11 cellular contexts compared by ENCODE assay signal in genomic region chr1:14571810-14572767, GRCh38. TPM values are rescaled to one million over a fixed set of nuclear protein-coding genes. Genes with fewer than 3 reads are reported as not detected.
A peak's percentile ranks its signal among the peaks of the same experiment; 100 is the strongest.
DNase-seq lines count a peak whose midpoint lies in the region; ATAC-seq, FAIRE-seq and TF ChIP-seq lines count a peak whose summit lies in the region.
"Had no signal": no experiment of that assay in that cellular context is flagged by ENCODE, and none has a peak within 500 bp of the region (broad histone marks: within the 10 kb centered on the region; RNA-seq: fewer than 3 reads in every experiment).

No MANE protein-coding gene starts in this region.

- no peak overlapping the region for H3K14ac ChIP-seq in neuronal stem cell (ENCODE audit: low read length)

- no peak overlapping the region for H2BK15ac ChIP-seq in neuronal stem cell (ENCODE audit: low read length)

- H3K4me3 Mint-ChIP-seq in chondrocyte (ENCODE audit: unreplicated experiment): no peak overlapping the region
- H3K4me3 Mint-ChIP-seq: activated T-cell treated with anti-CD3 and anti-CD28 coated beads, Interleukin-2, amount 50 U/mL, for 24 hours; T-helper 17 cell had no signal

- peaks cover 2% of the 10 kb centered on the region for H3K27me3 Mint-ChIP-seq in chondrocyte (ENCODE audit: low read depth)
- H3K27me3 Mint-ChIP-seq: T-helper 17 cell had no signal

- H3K79me1 ChIP-seq in neuronal stem cell (ENCODE audit: low read depth, low read length): no peaks in the 10 kb centered on the region

- H3K27ac ChIP-seq in neuronal stem cell (replicated peaks; ENCODE audit: low read length) (no peak overlapping the region), small intestine (ENCODE audit: low read depth in 1 of 2, low read length in 1 of 2) (no peak overlapping the region)
- H3K27ac ChIP-seq: upper lobe of left lung had no signal

- no peak overlapping the region for H3K4ac ChIP-seq in neuronal stem cell (ENCODE audit: low read length)

- H3K4me2 ChIP-seq in neuronal stem cell (ENCODE audit: insufficient read depth, low read length, poor library complexity, severe bottlenecking): no peak overlapping the region

- H2AFZ ChIP-seq in neuronal stem cell (ENCODE audit: low read length): peak overlapping the region; percentile 62

- WGBS in neuronal stem cell (ENCODE audit: extremely low coverage in 2 of 2, insufficient read length in 2 of 2, insufficient replicate concordance in 1 of 2), 2 donors: no CpG with 5 or more reads among the region's 17 CpGs
- 85 to 96% (median 93%) methylated on average over 17 of the region's 17 CpGs for WGBS in small intestine, 3 donors

- no peaks in the 10 kb centered on the region for H3K4me1 Mint-ChIP-seq in chondrocyte (ENCODE audit: low read depth)
- H3K4me1 Mint-ChIP-seq: T-helper 17 cell had no signal

- peaks cover 0 to 25% of the 10 kb centered on the region in 2 donors for H3K9me3 ChIP-seq in neuronal stem cell (replicated peaks in 1 of 2; ENCODE audit: control insufficient read depth in 2 of 2, insufficient read depth in 1 of 2, low read depth in 1 of 2, low read length in 2 of 2)
- no peaks in the 10 kb centered on the region for H3K9me3 ChIP-seq in small intestine (ENCODE audit: control insufficient read depth, low read depth)

- H3K18ac ChIP-seq in neuronal stem cell (ENCODE audit: low read length): peak overlapping the region; percentile 44

- no peak overlapping the region for H3K27ac Mint-ChIP-seq in chondrocyte (ENCODE audit: unreplicated experiment)
- H3K27ac Mint-ChIP-seq: activated T-cell treated with anti-CD3 and anti-CD28 coated beads, Interleukin-2, amount 50 U/mL, for 24 hours; T-helper 17 cell had no signal

- H3K27me3 ChIP-seq in H7 (ENCODE audit: control insufficient read depth, insufficient read depth, low read length) (no peaks in the 10 kb centered on the region), neuronal stem cell (ENCODE audit: control insufficient read depth in 3 of 3, insufficient read depth in 3 of 3, low read depth in 1 of 3, low read length in 3 of 3) (no peaks in the 10 kb centered on the region), small intestine (ENCODE audit: control insufficient read depth in 2 of 2, insufficient read depth in 2 of 2, low read length in 2 of 2) (no peaks in the 10 kb centered on the region)
- H3K27me3 ChIP-seq: upper lobe of left lung had no signal

- no peaks in the 10 kb centered on the region for H3K36me3 Mint-ChIP-seq in chondrocyte (ENCODE audit: low read depth)

- H3K4me3 ChIP-seq in H7 (ENCODE audit: insufficient read depth, low read depth, low read length) (no peak overlapping the region), neuronal stem cell (ENCODE audit: low read length in 2 of 2) (no peak overlapping the region), small intestine (ENCODE audit: low read depth in 1 of 2, low read length in 2 of 2) (no peak overlapping the region)
- H3K4me3 ChIP-seq: upper lobe of left lung had no signal

- no peak overlapping the region for H2AK5ac ChIP-seq in neuronal stem cell (ENCODE audit: low read depth, low read length)

- no peak overlapping the region for H2BK12ac ChIP-seq in neuronal stem cell (ENCODE audit: low read length)

- H3K23ac ChIP-seq in neuronal stem cell (ENCODE audit: low read depth, low read length, poor library complexity): no peak overlapping the region

- H2BK120ac ChIP-seq in neuronal stem cell (ENCODE audit: low read depth, low read length): no peak overlapping the region

- no peak overlapping the region for H4K8ac ChIP-seq in neuronal stem cell (ENCODE audit: low read depth, low read length)

- no peak for ATAC-seq in HG03354 (IDR thresholded peaks at IDR 0.05; ENCODE audit: poor library complexity, severe bottlenecking, unreplicated experiment)
- no peak for ATAC-seq in HG03097 (IDR thresholded peaks at IDR 0.05; ENCODE audit: low FRiP score, unreplicated experiment)
- ATAC-seq: T-helper 17 cell had no signal

- H3K36me3 ChIP-seq in H7 (replicated peaks; ENCODE audit: control insufficient read depth, insufficient read depth, low read length) (no peaks in the 10 kb centered on the region), neuronal stem cell (replicated peaks in 1 of 2; ENCODE audit: control insufficient read depth in 2 of 2, insufficient read depth in 2 of 2, low read length in 2 of 2) (no peaks in the 10 kb centered on the region), small intestine (ENCODE audit: control insufficient read depth in 2 of 2, insufficient read depth in 2 of 2, low read length in 2 of 2) (no peaks in the 10 kb centered on the region)
- H3K36me3 ChIP-seq: upper lobe of left lung had no signal

- no peak overlapping the region for H3K9ac ChIP-seq in neuronal stem cell (ENCODE audit: low read depth, low read length, poor library complexity)

- no peak overlapping the region for H4K91ac ChIP-seq in neuronal stem cell (ENCODE audit: low read depth, low read length, poor library complexity)

- peak; percentile 12 for TF ChIP-seq CTCF in chondrocyte (IDR thresholded peaks at IDR 0.05)

- H3K4me1 ChIP-seq in neuronal stem cell (ENCODE audit: control insufficient read depth in 2 of 2, insufficient read depth in 1 of 2, low read depth in 1 of 2, low read length in 2 of 2) (peaks cover 0 to 1% of the 10 kb centered on the region in 2 donors), small intestine (ENCODE audit: control insufficient read depth in 2 of 2, insufficient read depth in 1 of 2, low read depth in 1 of 2, low read length in 1 of 2) (no peaks in the 10 kb centered on the region)
- H3K4me1 ChIP-seq: upper lobe of left lung had no signal

- no peak for FAIRE-seq in small intestine (lab: Jason Lieb, UNC)

- peaks cover 23% of the 10 kb centered on the region for H3K9me3 Mint-ChIP-seq in chondrocyte (ENCODE audit: low read depth)

- DNase-seq in NCI-H2029 (lab: John Stamatoyannopoulos, UW) (peak; percentile 11), NCI-H2029 treated with DMSO at 0.1 percent for 48 hours (lab: John Stamatoyannopoulos, UW) (no peak), H7 (peak; percentile 81), chondrocyte (ENCODE audit: low spot score) (no peak), neuronal stem cell (ENCODE audit: low spot score) (peak; percentile 4), small intestine (no peak)
- DNase-seq: activated T-cell treated with anti-CD3 and anti-CD28 coated beads, Interleukin-2, amount 50 U/mL, for 24 hours; T-helper 17 cell; upper lobe of left lung had no signal

- no peak overlapping the region for H2BK5ac ChIP-seq in neuronal stem cell (ENCODE audit: low read length)

RNA-seq across cellular contexts. Expression of gene KAZN, which starts 26.4 kb away (rescaled TPM):
- total RNA-seq in H7 (2014; rRNA removed; shearing (Covaris generic)): 6.9 and 11.5 TPM in 2 replicates
- total RNA-seq in chondrocyte: 19.4 to 30.1 TPM (median 29.6 TPM) in 3 replicates
- 10.4 TPM for polyA plus RNA-seq in neuronal stem cell (2013, experiment 1 of 2)
- 11.4 TPM for polyA plus RNA-seq in neuronal stem cell (2013, experiment 2 of 2)
- 1 to 10 TPM; 3.0 to 4.7 (median 4.1) TPM for polyA plus RNA-seq in small intestine

Comparison
In these comparisons a context has a peak if more than half of its experiments do, and no peak if none do; other contexts are left out.
1. DNase-seq: peak in NCI-H2029 (single experiment), H7 (single experiment) and neuronal stem cell (single experiment); none in NCI-H2029 treated with DMSO at 0.1 percent for 48 hours (single experiment), chondrocyte (single experiment) and small intestine (single experiment).